ENCODE assay signal across 6 cellular contexts in genomic region chr1:153962088-153963029, GRCh38.
DNase-seq lines count a peak whose midpoint lies in the region; ATAC-seq and TF ChIP-seq lines count a peak whose summit lies in the region.

No MANE protein-coding gene starts in this region.

- DNase-seq in GM06990 (ENCODE audit: extremely low read depth, insufficient read length) (no peak), SW480 (ENCODE audit: low spot score) (peak; percentile 62), islet precursor cell (peak; percentile 83), DMS153 (lab: John Stamatoyannopoulos, UW) (no peak), NCI-H82 (lab: John Stamatoyannopoulos, UW) (no peak)

- peaks cover 6% of the 10 kb centered on the region for H3K36me3 ChIP-seq in GM06990 (ENCODE audit: control insufficient read depth, insufficient read depth, low read length)

- TF ChIP-seq CTCF in GM06990 (IDR thresholded peaks at IDR 0.05; ENCODE audit: insufficient read depth, low read length, poor library complexity, severe bottlenecking) = no peak

- H3K27me3 ChIP-seq in GM06990 (replicated peaks; ENCODE audit: control insufficient read depth, insufficient read depth, low read length) = no peaks in the 10 kb centered on the region

- H3K4me3 ChIP-seq in GM06990 (replicated peaks; ENCODE audit: low read depth, low read length) = peak overlapping the region; percentile 81

- ATAC-seq in HG03520 (IDR thresholded peaks at IDR 0.05; ENCODE audit: unreplicated experiment) = no peak

Comparison
In these comparisons a context has a peak if more than half of its experiments do, and no peak if none do; other contexts are left out.
1. DNase-seq: peak in SW480 (single experiment) and islet precursor cell (single experiment); none in GM06990 (single experiment), DMS153 (single experiment) and NCI-H82 (single experiment).